10 cellular contexts compared by ENCODE assay signal in genomic region chr11:100719362-100719761, GRCh38. TPM values are rescaled to one million over a fixed set of nuclear protein-coding genes. Genes with fewer than 3 reads are reported as not detected.
DNase-seq lines count a peak whose midpoint lies in the region; ATAC-seq and TF ChIP-seq lines count a peak whose summit lies in the region.
"Had no signal": no experiment of that assay in that cellular context is flagged by ENCODE, and none has a peak within 500 bp of the region (broad histone marks: within the 10 kb centered on the region; RNA-seq: fewer than 3 reads in every experiment).

No MANE protein-coding gene starts in this region.

- H2AFZ ChIP-seq in OCI-LY3 (ENCODE audit: low read depth, low read length), result no peak overlapping the region

- TF ChIP-seq CTCF in OCI-LY3 (IDR thresholded peaks at IDR 0.05; ENCODE audit: low read depth, low read length), result no peak
- TF ChIP-seq CTCF in progenitor cell of endocrine pancreas (IDR thresholded peaks at IDR 0.05; ENCODE audit: unreplicated experiment), result no peak

- H3K4me1 ChIP-seq in OCI-LY3 (ENCODE audit: low read length), result peaks cover 49% of the 10 kb centered on the region

- peak overlapping the region; percentile 35 for H3K27ac Mint-ChIP-seq in progenitor cell of endocrine pancreas

- no peak overlapping the region for H3K4me3 Mint-ChIP-seq in progenitor cell of endocrine pancreas (ENCODE audit: low read depth)

- H3K9me3 Mint-ChIP-seq in progenitor cell of endocrine pancreas (ENCODE audit: low read depth), result no peaks in the 10 kb centered on the region

- H3K27ac ChIP-seq in OCI-LY3 (ENCODE audit: low read length), result no peak overlapping the region

- H3K79me2 ChIP-seq in OCI-LY3 (ENCODE audit: low read length), result peaks cover 15% of the 10 kb centered on the region

- peaks cover 11% of the 10 kb centered on the region for H3K4me1 Mint-ChIP-seq in progenitor cell of endocrine pancreas (ENCODE audit: low read depth)

- no peaks in the 10 kb centered on the region for H3K27me3 Mint-ChIP-seq in progenitor cell of endocrine pancreas

- no peak overlapping the region for H3K9ac ChIP-seq in OCI-LY3 (ENCODE audit: low read length)

- no peaks in the 10 kb centered on the region for H3K36me3 Mint-ChIP-seq in progenitor cell of endocrine pancreas (ENCODE audit: insufficient read depth)

- no peaks in the 10 kb centered on the region for H3K9me3 ChIP-seq in OCI-LY3 (ENCODE audit: insufficient read depth, low read length)
- H3K9me3 ChIP-seq: MG63 had no signal

- peak; percentile 38 for ATAC-seq in GM19035 (IDR thresholded peaks at IDR 0.05; ENCODE audit: unreplicated experiment)

- peak overlapping the region; percentile 54 for H3K4me2 ChIP-seq in OCI-LY3 (ENCODE audit: low read length)

- DNase-seq in fibroblast of the conjunctiva (ENCODE audit: low read depth), result peak; percentile 40
- no peak for DNase-seq in progenitor cell of endocrine pancreas (ENCODE audit: low spot score, unreplicated experiment)
- no peak for DNase-seq in GM19240 (ENCODE audit: insufficient read length, low spot score)
- no peak for DNase-seq in SKM-1 treated with dmso at 0.1 percent for 144 hours (lab: John Stamatoyannopoulos, UW; ENCODE audit: unreplicated experiment)
- DNase-seq in activated T-cell treated with anti-CD3 and anti-CD28 coated beads, Interleukin-2, amount 50 U/mL, for 48 hours, result no peak
- DNase-seq in COLO829 (ENCODE audit: low spot score), result no peak
- DNase-seq: activated gamma-delta T cell had no signal

- H3K4me3 ChIP-seq in OCI-LY3 (ENCODE audit: low read length), result no peak overlapping the region
- H3K4me3 ChIP-seq: MG63 had no signal

- no peaks in the 10 kb centered on the region for H4K20me1 ChIP-seq in OCI-LY3 (ENCODE audit: insufficient read depth, low read length)

- no peaks in the 10 kb centered on the region for H3K27me3 ChIP-seq in OCI-LY3 (ENCODE audit: low read depth, low read length)
- H3K27me3 ChIP-seq: MG63 had no signal

- H3K36me3 ChIP-seq in OCI-LY3 (replicated peaks; ENCODE audit: low read depth, low read length), result no peaks in the 10 kb centered on the region
- H3K36me3 ChIP-seq: MG63 had no signal

RNA-seq across cellular contexts. Expression of gene ARHGAP42, which starts 32.3 kb away (rescaled TPM):
- total RNA-seq in progenitor cell of endocrine pancreas, result 25.3 and 27.7 TPM in 2 replicates
